Comparison of ENCODE assay signal across 12 cellular contexts in the genomic region with DNA sequence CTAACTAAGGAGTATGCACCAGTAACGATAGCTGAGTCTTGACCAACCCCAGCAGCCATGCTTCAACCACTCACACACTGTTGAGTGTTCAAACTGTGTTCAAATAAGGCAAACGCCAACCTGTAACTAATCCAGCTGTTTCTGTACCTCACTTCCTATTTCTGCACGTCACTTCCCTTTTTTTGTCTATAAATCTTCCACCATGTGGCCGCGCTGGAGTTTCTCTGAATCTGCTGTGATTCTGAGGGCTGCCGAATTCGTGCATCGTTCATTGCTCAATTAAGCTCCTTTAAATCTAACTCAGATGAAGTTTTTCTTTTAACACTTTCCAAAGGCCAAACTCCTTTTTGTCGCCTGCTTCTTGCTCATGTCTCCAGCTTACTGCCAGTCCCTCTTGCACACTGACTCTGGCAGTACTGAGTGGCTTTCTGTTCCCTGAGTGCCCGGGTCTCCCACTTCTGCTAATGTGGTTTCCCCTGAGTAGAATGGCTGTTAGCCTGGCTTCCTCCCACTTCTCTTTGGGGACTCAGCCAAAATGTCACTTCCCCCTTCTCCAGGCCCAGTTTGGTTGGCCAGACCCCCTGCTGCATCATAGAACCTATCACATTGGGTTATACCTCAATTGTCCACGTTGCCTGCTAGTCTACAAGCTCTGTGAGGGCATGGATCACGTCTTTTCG.
DNase-seq lines count a peak whose midpoint lies in the region; ATAC-seq and TF ChIP-seq lines count a peak whose summit lies in the region.
"Had no signal": no experiment of that assay in that cellular context is flagged by ENCODE, and none has a peak within 500 bp of the region (broad histone marks: within the 10 kb centered on the region; RNA-seq: fewer than 3 reads in every experiment).

No MANE protein-coding gene starts in this region.

- TF ChIP-seq EP300 in sigmoid colon (IDR thresholded peaks at IDR 0.05), result no peak

- DNase-seq in RPMI8226 (peak; percentile 20), left cardiac atrium (peak; percentile 38), sigmoid colon (peak; percentile 68), DMS153 (lab: John Stamatoyannopoulos, UW) (no peak), omental fat pad (ENCODE audit: low spot score) (no peak), NCI-H146 (lab: John Stamatoyannopoulos, UW) (no peak)
- DNase-seq: activated CD8-positive, alpha-beta memory T cell treated with anti-CD3 and anti-CD28 coated beads, Interleukin-2, amount 10 ng/mL, durations not matched to agents 7 days and 5 days; DMS53; NCI-H2081 treated with DMSO at 0.1 percent for 48 hours had no signal

- no peaks in the 10 kb centered on the region for H3K36me3 ChIP-seq in sigmoid colon
- H3K36me3 ChIP-seq: cardiac muscle cell had no signal

- no peak overlapping the region for H3K27ac ChIP-seq in sigmoid colon
- H3K27ac ChIP-seq: cardiac muscle cell had no signal

- TF ChIP-seq CTCF in sigmoid colon (IDR thresholded peaks at IDR 0.05), result no peak
- TF ChIP-seq CTCF in omental fat pad (IDR thresholded peaks at IDR 0.05), result no peak

- H3K27me3 ChIP-seq in sigmoid colon, result no peaks in the 10 kb centered on the region
- H3K27me3 ChIP-seq: cardiac muscle cell had no signal

- H3K4me1 ChIP-seq in sigmoid colon, result no peaks in the 10 kb centered on the region

- 55 to 72% methylated on average over 13 of the region's 13 CpGs for WGBS in sigmoid colon, 2 donors

- peaks cover 0 to 2% (median 0%) of the 10 kb centered on the region in 4 donors for H3K9me3 ChIP-seq in sigmoid colon

- ATAC-seq in HG03103 (IDR thresholded peaks at IDR 0.05; ENCODE audit: low read depth, unreplicated experiment) (peak; percentile 70), left cardiac atrium (peak; percentile 72 to 93), omental fat pad (ENCODE audit: low FRiP score) (no peak), HG03457 (IDR thresholded peaks at IDR 0.05; ENCODE audit: unreplicated experiment) (no peak)
- ATAC-seq: activated CD8-positive, alpha-beta memory T cell treated with anti-CD3 and anti-CD28 coated beads, Interleukin-2, amount 10 ng/mL, durations not matched to agents 7 days and 5 days had no signal

- no peak overlapping the region for H3K4me3 ChIP-seq in sigmoid colon
- H3K4me3 ChIP-seq: cardiac muscle cell had no signal

- intact Hi-C loops in left cardiac atrium (cut with DNase I) (no loop called here), sigmoid colon (cut with DNase I) (no loop called here)

- TF ChIP-seq POLR2A in sigmoid colon (IDR thresholded peaks at IDR 0.05), result no peak

Comparison
In these comparisons a context has a peak if more than half of its experiments do, and no peak if none do; other contexts are left out.
1. ATAC-seq: peak in HG03103 (single experiment) and left cardiac atrium (2 of 2); none in omental fat pad (single experiment) and HG03457 (single experiment).
2. DNase-seq: peak in RPMI8226 (single experiment), left cardiac atrium (single experiment) and sigmoid colon (single experiment); none in DMS153 (single experiment), omental fat pad (single experiment) and NCI-H146 (single experiment).